ENCODE assay signal across 11 cellular contexts in genomic region chr7:111931016-111931517, GRCh38.
DNase-seq lines count a peak whose midpoint lies in the region; ATAC-seq and TF ChIP-seq lines count a peak whose summit lies in the region.
"Had no signal": no experiment of that assay in that cellular context is flagged by ENCODE, and none has a peak within 500 bp of the region (broad histone marks: within the 10 kb centered on the region; RNA-seq: fewer than 3 reads in every experiment).

No MANE protein-coding gene starts in this region.

- intact Hi-C loops in left ventricle myocardium inferior (cut with micrococcal nuclease) = no loop called here
- intact Hi-C loops in uterus (cut with DNase I; ENCODE audit: low total_unique reads) = no loop called here

- H3K27ac ChIP-seq in left ventricle myocardium inferior (replicated peaks) (peak overlapping the region; percentile 74), right atrium auricular region (peak overlapping the region in 1 of 2 donors; percentile 40), uterus (peak overlapping the region; percentile 7 to 29)

- H3K9me3 ChIP-seq in left ventricle myocardium inferior (replicated peaks) (no peaks in the 10 kb centered on the region), right atrium auricular region (no peaks in the 10 kb centered on the region), uterus (no peaks in the 10 kb centered on the region)

- ATAC-seq in HG03378 (IDR thresholded peaks at IDR 0.05; ENCODE audit: unreplicated experiment) (no peak), GM21717 (IDR thresholded peaks at IDR 0.05; ENCODE audit: unreplicated experiment) (no peak)

- H3K4me1 ChIP-seq in left ventricle myocardium inferior (peaks cover 10% of the 10 kb centered on the region), right atrium auricular region (no peaks in the 10 kb centered on the region), uterus (no peaks in the 10 kb centered on the region)

- TF ChIP-seq CTCF in left ventricle myocardium inferior (IDR thresholded peaks at IDR 0.05; ENCODE audit: borderline replicate concordance) = no peak
- TF ChIP-seq CTCF in right atrium auricular region (IDR thresholded peaks at IDR 0.05) = no peak
- TF ChIP-seq CTCF in astrocyte of the spinal cord (IDR thresholded peaks at IDR 0.05; ENCODE audit: low read depth, low read length) = no peak
- TF ChIP-seq CTCF in kidney epithelial cell (IDR thresholded peaks at IDR 0.05; ENCODE audit: insufficient read depth, low read length, poor library complexity, severe bottlenecking) = no peak
- TF ChIP-seq CTCF in uterus (IDR thresholded peaks at IDR 0.05) = no peak

- peaks cover 21% of the 10 kb centered on the region for H3K36me3 ChIP-seq in left ventricle myocardium inferior
- H3K36me3 ChIP-seq in right atrium auricular region = peaks cover 4% of the 10 kb centered on the region
- no peaks in the 10 kb centered on the region for H3K36me3 ChIP-seq in kidney epithelial cell (ENCODE audit: control insufficient read depth, insufficient read depth, low read length)
- H3K36me3 ChIP-seq in uterus = no peaks in the 10 kb centered on the region

- DNase-seq in left ventricle myocardium inferior (no peak), right atrium auricular region (ENCODE audit: low spot score) (no peak), astrocyte of the spinal cord (ENCODE audit: low read depth, low spot score) (peak; percentile 79), kidney epithelial cell (ENCODE audit: low read depth) (peak; percentile 42), uterus (no peak), RPMI8226 (no peak)
- DNase-seq: activated CD4-positive, alpha-beta T cell treated with anti-CD3 and anti-CD28 coated beads, Interleukin-2, amount 50 U/mL, for 1 hour; NCI-H446; stimulated activated CD4-positive, alpha-beta T cell treated with anti-CD3 and anti-CD28 coated beads, Interleukin-4, amount 100 ng/mL, for 4 hours had no signal

- no peaks in the 10 kb centered on the region for H3K27me3 ChIP-seq in left ventricle myocardium inferior (ENCODE audit: low read depth)
- H3K27me3 ChIP-seq in right atrium auricular region = no peaks in the 10 kb centered on the region
- no peaks in the 10 kb centered on the region for H3K27me3 ChIP-seq in kidney epithelial cell (ENCODE audit: control insufficient read depth, insufficient read depth, low read length)
- no peaks in the 10 kb centered on the region for H3K27me3 ChIP-seq in uterus

- H3K4me3 ChIP-seq in left ventricle myocardium inferior = no peak overlapping the region
- H3K4me3 ChIP-seq in right atrium auricular region = no peak overlapping the region
- H3K4me3 ChIP-seq in astrocyte of the spinal cord (ENCODE audit: low read depth, low read length) = no peak overlapping the region
- H3K4me3 ChIP-seq in kidney epithelial cell (ENCODE audit: low read depth, low read length) = no peak overlapping the region
- H3K4me3 ChIP-seq in uterus = no peak overlapping the region

- in situ Hi-C loops in astrocyte of the spinal cord (cut with HindIII; ENCODE audit: low sequenced_read_pairs) = no loop called here

- TF ChIP-seq POLR2A in uterus (IDR thresholded peaks at IDR 0.05) = no peak

Comparison
In these comparisons a context has a peak if more than half of its experiments do, and no peak if none do; other contexts are left out.
1. DNase-seq: peak in astrocyte of the spinal cord (single experiment) and kidney epithelial cell (single experiment); none in left ventricle myocardium inferior (single experiment), right atrium auricular region (single experiment), uterus (0 of 2) and RPMI8226 (single experiment).